27 cellular contexts compared by ENCODE assay signal in genomic region chr20:1720845-1721475, GRCh38.
"Had no signal": no experiment of that assay in that cellular context is flagged by ENCODE, and none has a peak within 500 bp of the region (broad histone marks: within the 10 kb centered on the region; RNA-seq: fewer than 3 reads in every experiment).

No MANE protein-coding gene starts in this region.

- H3K4me3 ChIP-seq: adrenal gland, ascending aorta, hepatocyte, left lung, pancreas, psoas muscle, right atrium auricular region, spleen, testis, vagina had no signal

- H3K4me1 Mint-ChIP-seq: immature natural killer cell, nephron had no signal

- H3K27me3 Mint-ChIP-seq: activated naive CD8-positive, alpha-beta T cell had no signal

- H3K9me3 ChIP-seq: adrenal gland, ascending aorta, left lung, pancreas, psoas muscle, right atrium auricular region, testis, vagina had no signal

- H3K27ac ChIP-seq: adrenal gland, ascending aorta, brain microvascular endothelial cell, foreskin keratinocyte, hepatocyte, left lung, pancreas, psoas muscle, right atrium auricular region, testis, vagina had no signal

- H3K4me3 Mint-ChIP-seq: activated CD8-positive, alpha-beta T cell treated with anti-CD3 and anti-CD28 coated beads, Interleukin-2, amount 10 ng/mL, durations not matched to agents 7 days and 5 days; activated naive CD8-positive, alpha-beta T cell; dendritic cell treated with granulocyte-macrophage colony-stimulating factor and Interleukin-4, amounts not matched to agents 40 ng/mL and 50 ng/mL, for 4 days; immature natural killer cell; memory B cell; nephron; type B pancreatic cell had no signal

- H3K9me3 Mint-ChIP-seq: immature natural killer cell had no signal

- H3K4me1 ChIP-seq: adrenal gland, ascending aorta, left lung, pancreas, psoas muscle, right atrium auricular region, testis had no signal

- H3K36me3 ChIP-seq: adrenal gland, ascending aorta, brain microvascular endothelial cell, left lung, pancreas, right atrium auricular region, spleen, vagina had no signal

- H3K27ac Mint-ChIP-seq: activated CD8-positive, alpha-beta T cell treated with anti-CD3 and anti-CD28 coated beads, Interleukin-2, amount 10 ng/mL, durations not matched to agents 7 days and 5 days; activated naive CD8-positive, alpha-beta T cell; dendritic cell treated with granulocyte-macrophage colony-stimulating factor and Interleukin-4, amounts not matched to agents 40 ng/mL and 50 ng/mL, for 4 days; immature natural killer cell; nephron; type B pancreatic cell had no signal

- H3K36me3 Mint-ChIP-seq: immature natural killer cell, type B pancreatic cell had no signal

- H3K27me3 ChIP-seq: adrenal gland, ascending aorta, brain microvascular endothelial cell, foreskin keratinocyte, right atrium auricular region, spleen, testis, vagina had no signal

- DNase-seq: activated CD4-positive, alpha-beta T cell treated with anti-CD3 and anti-CD28 coated beads for 48 hours; activated CD4-positive, CD25-positive, alpha-beta regulatory T cell; activated CD8-positive, alpha-beta T cell treated with anti-CD3 and anti-CD28 coated beads, Interleukin-2, amount 10 ng/mL, durations not matched to agents 7 days and 5 days; adrenal gland; brain microvascular endothelial cell; caudate nucleus; effector CD4-positive, alpha-beta T cell; foreskin keratinocyte; glutamatergic neuron; immature natural killer cell; kidney glomerular epithelial cell; left lung; pancreas; psoas muscle; spleen; stimulated activated CD4-positive, alpha-beta T cell treated with anti-CD3 and anti-CD28 coated beads, Interleukin-4, amount 100 ng/mL, for 1 hour; stimulated activated naive CD4-positive, alpha-beta T cell; testis had no signal
